2 cellular contexts compared by ENCODE assay signal in genomic region chr7:4000139-4000538, GRCh38.
TF ChIP-seq lines count a peak whose summit lies in the region.

No MANE protein-coding gene starts in this region.

TF ChIP-seq in GM23338, 12 proteins besides CTCF, POLR2A, EP300 and RAD21:
- TF ChIP-seq EZH2phosphoT487 (IDR thresholded peaks at IDR 0.05; ENCODE audit: unreplicated experiment) = no peak
- no peak for TF ChIP-seq ZNF331 (CRISPR knock-in tag; IDR thresholded peaks at IDR 0.05; ENCODE audit: low read depth)
- no peak for TF ChIP-seq NANOG (IDR thresholded peaks at IDR 0.05; ENCODE audit: borderline replicate concordance)
- TF ChIP-seq ZNF462 (CRISPR knock-in tag; IDR thresholded peaks at IDR 0.05) = no peak
- TF ChIP-seq CREB1 (CRISPR knock-in tag; IDR thresholded peaks at IDR 0.05; ENCODE audit: low read depth) = no peak
- no peak for TF ChIP-seq JUNB (IDR thresholded peaks at IDR 0.05; ENCODE audit: unreplicated experiment)
- no peak for TF ChIP-seq ZNF114 (CRISPR knock-in tag; IDR thresholded peaks at IDR 0.05)
- no peak for TF ChIP-seq POLR2AphosphoS5 (IDR thresholded peaks at IDR 0.05; ENCODE audit: low read depth)
- TF ChIP-seq ETS1 (IDR thresholded peaks at IDR 0.05) = no peak
- no peak for TF ChIP-seq STAT1 (IDR thresholded peaks at IDR 0.05; ENCODE audit: unreplicated experiment)
- TF ChIP-seq REST (IDR thresholded peaks at IDR 0.05; ENCODE audit: unreplicated experiment) = no peak
- TF ChIP-seq EZH2 (IDR thresholded peaks at IDR 0.05; ENCODE audit: low read depth, unreplicated experiment) = no peak
TF ChIP-seq in GM23338: peak in this region for 0.

TF ChIP-seq in K562, 482 proteins besides CTCF, POLR2A, EP300 and RAD21:
- TF ChIP-seq SMAD3 (CRISPR knock-in tag; conservative IDR thresholded peaks at IDR 0.05) (no peak), POLR2AphosphoS2 (IDR thresholded peaks at IDR 0.05; ENCODE audit: low read length) (no peak), ZNF589 (CRISPR knock-in tag; IDR thresholded peaks at IDR 0.05; ENCODE audit: low read depth) (no peak), GMEB1 (CRISPR knock-in tag; IDR thresholded peaks at IDR 0.05) (no peak), ZBTB11 (CRISPR knock-in tag; IDR thresholded peaks at IDR 0.05) (no peak)
